Comparison of ENCODE assay signal across 17 cellular contexts in genomic region chr14:68626386-68626785, GRCh38.
A peak's percentile ranks its signal among the peaks of the same experiment; 100 is the strongest.
DNase-seq lines count a peak whose midpoint lies in the region; ATAC-seq and TF ChIP-seq lines count a peak whose summit lies in the region.
"Had no signal": no experiment of that assay in that cellular context is flagged by ENCODE, and none has a peak within 500 bp of the region (broad histone marks: within the 10 kb centered on the region; RNA-seq: fewer than 3 reads in every experiment).

No MANE protein-coding gene starts in this region.

- H3K4me1 Mint-ChIP-seq in nephron: peaks cover 84% of the 10 kb centered on the region

- H3K4me3 ChIP-seq in body of pancreas: no peak overlapping the region
- H3K4me3 ChIP-seq in heart right ventricle: no peak overlapping the region
- no peak overlapping the region for H3K4me3 ChIP-seq in tibial nerve
- H3K4me3 ChIP-seq in OCI-LY7 (ENCODE audit: low read depth, low read length, poor library complexity, severe bottlenecking): no peak overlapping the region
- H3K4me3 ChIP-seq: esophagus squamous epithelium, ovary had no signal

- peaks cover under 1% of the 10 kb centered on the region for H3K36me3 Mint-ChIP-seq in nephron (ENCODE audit: low read depth)
- H3K36me3 Mint-ChIP-seq: memory B cell had no signal

- H4K20me1 ChIP-seq in OCI-LY7 (ENCODE audit: insufficient read depth, low read length): no peaks in the 10 kb centered on the region

- no TSS peak for BruUV-seq in OCI-LY7 (replicated peaks; lab: Mats Ljungman, UMichigan)

- POLR2A ChIA-PET in OCI-LY7 (lab: Charles Lee): interaction anchor here (0.7 to 1.0 kb wide), 2 partner anchors 10 to 11 kb away, joined by 4 to 5 read pairs; no protein-coding TSS in a partner anchor

- peak overlapping the region in 1 of 3 experiments; percentile 23 for H3K4me3 Mint-ChIP-seq in nephron
- H3K4me3 Mint-ChIP-seq: memory B cell; stimulated activated naive CD8-positive, alpha-beta T cell treated with anti-CD3 and anti-CD28 coated beads, Interleukin-15, Interleukin-2, amounts not matched to agents 100 ng/mL and 50 ng/mL, for 24 hours had no signal

- peaks cover 56% of the 10 kb centered on the region for H3K4me1 ChIP-seq in body of pancreas
- peaks cover 13 to 52% (median 36%) of the 10 kb centered on the region in 9 donors for H3K4me1 ChIP-seq in heart right ventricle
- H3K4me1 ChIP-seq in tibial nerve: peaks cover 3 to 60% (median 18%) of the 10 kb centered on the region in 4 donors
- peaks cover 16% of the 10 kb centered on the region for H3K4me1 ChIP-seq in OCI-LY7 (ENCODE audit: insufficient read depth, low read length, poor library complexity, severe bottlenecking)

- H3K27ac ChIP-seq in body of pancreas (peak overlapping the region; percentile 49 to 98 (median 96)), heart right ventricle (peak overlapping the region in 9 of 10 donors; percentile 12 to 85 (median 62)), tibial nerve (peak overlapping the region; percentile 11 to 90 (median 56)), OCI-LY7 (ENCODE audit: low read depth, low read length, poor library complexity, severe bottlenecking) (no peak overlapping the region)

- no peak for TF ChIP-seq EP300 in tibial nerve (IDR thresholded peaks at IDR 0.05)

- TF ChIP-seq CTCF in body of pancreas (IDR thresholded peaks at IDR 0.05) (no peak), heart right ventricle (IDR thresholded peaks at IDR 0.05) (no peak), nephron (IDR thresholded peaks at IDR 0.05; ENCODE audit: unreplicated experiment in 3 of 3) (no peak), tibial nerve (IDR thresholded peaks at IDR 0.05) (no peak), OCI-LY7 (conservative IDR thresholded peaks at IDR 0.05; ENCODE audit: low read length) (no peak)

- 20 to 27% methylated on average over 1 of the region's 1 CpG for WGBS in body of pancreas, 2 donors
- WGBS in heart right ventricle, 2 donors: 23 to 29% methylated on average over 1 of the region's 1 CpG
- 55 to 59% methylated on average over 1 of the region's 1 CpG for WGBS in tibial nerve, 2 donors

- CTCF ChIA-PET in OCI-LY7 (lab: Charles Lee; ENCODE audit: unreplicated experiment): no interaction called here

- no peaks in the 10 kb centered on the region for H3K9me2 ChIP-seq in OCI-LY7 (ENCODE audit: insufficient read depth, low read length)

- no peak for TF ChIP-seq POLR2A in body of pancreas (IDR thresholded peaks at IDR 0.05)
- no peak for TF ChIP-seq POLR2A in tibial nerve (IDR thresholded peaks at IDR 0.05)

- H3K27me3 Mint-ChIP-seq in nephron (ENCODE audit: low read depth): no peaks in the 10 kb centered on the region
- H3K27me3 Mint-ChIP-seq: memory B cell had no signal

- ATAC-seq in body of pancreas: no peak
- ATAC-seq in heart right ventricle: peak; percentile 26 to 79 (median 64)
- no peak for ATAC-seq in GM21737 (IDR thresholded peaks at IDR 0.05; ENCODE audit: unreplicated experiment)

- no peak overlapping the region for H3K4me2 ChIP-seq in OCI-LY7 (ENCODE audit: low read length)

- H3K36me3 ChIP-seq in body of pancreas (replicated peaks in 1 of 2; ENCODE audit: insufficient read depth in 1 of 2, low read depth in 2 of 2) (no peaks in the 10 kb centered on the region), heart right ventricle (no peaks in the 10 kb centered on the region), tibial nerve (no peaks in the 10 kb centered on the region), OCI-LY7 (ENCODE audit: insufficient read depth, low read length) (no peaks in the 10 kb centered on the region)
- H3K36me3 ChIP-seq: esophagus squamous epithelium, ovary had no signal

- H3K9me3 ChIP-seq in body of pancreas: no peaks in the 10 kb centered on the region
- no peaks in the 10 kb centered on the region for H3K9me3 ChIP-seq in heart right ventricle
- H3K9me3 ChIP-seq in tibial nerve: no peaks in the 10 kb centered on the region
- no peaks in the 10 kb centered on the region for H3K9me3 ChIP-seq in OCI-LY7 (ENCODE audit: low read length)
- H3K9me3 ChIP-seq: esophagus squamous epithelium, ovary had no signal

- intact Hi-C loops in body of pancreas (cut with DNase I): no loop called here
- intact Hi-C loops in heart right ventricle (cut with DNase I): loop anchor here in 3 of 10 donors (2.0 to 10.0 kb wide), 3 partner anchors 79 to 82 kb away; no protein-coding TSS in a partner anchor
- intact Hi-C loops in OCI-LY7 (cut with micrococcal nuclease; ENCODE audit: unreplicated experiment): no loop called here

- no peak overlapping the region for H2AFZ ChIP-seq in OCI-LY7 (ENCODE audit: low read length)

- no peaks in the 10 kb centered on the region for H3K9me3 Mint-ChIP-seq in nephron
- H3K9me3 Mint-ChIP-seq: memory B cell; stimulated activated naive CD8-positive, alpha-beta T cell treated with anti-CD3 and anti-CD28 coated beads, Interleukin-15, Interleukin-2, amounts not matched to agents 100 ng/mL and 50 ng/mL, for 24 hours had no signal

- H3K27ac Mint-ChIP-seq in nephron: peak overlapping the region in 2 of 3 experiments; percentile 95 to 97
- H3K27ac Mint-ChIP-seq: memory B cell; stimulated activated naive CD8-positive, alpha-beta T cell treated with anti-CD3 and anti-CD28 coated beads, Interleukin-15, Interleukin-2, amounts not matched to agents 100 ng/mL and 50 ng/mL, for 24 hours had no signal

- H3K27me3 ChIP-seq in body of pancreas (no peaks in the 10 kb centered on the region), heart right ventricle (no peaks in the 10 kb centered on the region), tibial nerve (no peaks in the 10 kb centered on the region)
- H3K27me3 ChIP-seq: esophagus squamous epithelium, ovary had no signal

- no peaks in the 10 kb centered on the region for H3K79me2 ChIP-seq in OCI-LY7 (ENCODE audit: insufficient read depth, low read depth, low read length)

- no peak for DNase-seq in body of pancreas
- DNase-seq in heart right ventricle: peak in 1 of 2 donors; percentile 55
- DNase-seq in tibial nerve (ENCODE audit: low spot score in 2 of 2): no peak
- no peak for DNase-seq in OCI-LY7 (ENCODE audit: low spot score)
- no peak for DNase-seq in dedifferentiated amniotic fluid mesenchymal stem cell (ENCODE audit: extremely low spot score)
- no peak for DNase-seq in stimulated activated CD4-positive, alpha-beta T cell treated with anti-CD3 and anti-CD28 coated beads, Interleukin-4, amount 100 ng/mL, for 24 hours
- DNase-seq: activated CD4-positive, CD25-positive, alpha-beta regulatory T cell; dermis blood vessel endothelial cell; esophagus squamous epithelium; SHP77; stimulated activated CD4-positive, alpha-beta T cell treated with anti-CD3 and anti-CD28 coated beads, Interleukin-12 subunit alpha, Interleukin-12 subunit beta, amount 100 ng/mL, for 4 hours; T-helper 2 cell had no signal

Comparison
In these comparisons a context has a peak if more than half of its experiments do, and no peak if none do; other contexts are left out.
1. ATAC-seq: peak in heart right ventricle (8 of 8); none in body of pancreas (single experiment) and GM21737 (single experiment).